ENCODE assay signal across 23 cellular contexts in genomic region chr2:84388921-84389490, GRCh38.
"Had no signal": no experiment of that assay in that cellular context is flagged by ENCODE, and none has a peak within 500 bp of the region (broad histone marks: within the 10 kb centered on the region; RNA-seq: fewer than 3 reads in every experiment).

No MANE protein-coding gene starts in this region.

- H3K9me3 ChIP-seq: esophagus squamous epithelium, lower lobe of right lung, neutrophil, prostate gland, right atrium auricular region, suprapubic skin, transverse colon, vagina had no signal

- H3K79me2 ChIP-seq: parathyroid adenoma had no signal

- H2AFZ ChIP-seq: parathyroid adenoma had no signal

- H3K4me3 Mint-ChIP-seq: effector memory CD8-positive, alpha-beta T cell; naive thymus-derived CD8-positive, alpha-beta T cell; nephron progenitor cell; stimulated activated naive CD8-positive, alpha-beta T cell treated with anti-CD3 and anti-CD28 coated beads, Interleukin-15, amount 100 ng/mL, for 72 hours had no signal

- H3K9ac ChIP-seq: parathyroid adenoma had no signal

- ATAC-seq: effector memory CD8-positive, alpha-beta T cell; left ventricle myocardium superior; lower lobe of right lung; naive thymus-derived CD8-positive, alpha-beta T cell had no signal

- H3K27ac ChIP-seq: esophagus squamous epithelium, lower lobe of right lung, neutrophil, parathyroid adenoma, prostate gland, right atrium auricular region, sigmoid colon, suprapubic skin, transverse colon, vagina had no signal

- H3K4me1 ChIP-seq: esophagus squamous epithelium, lower lobe of right lung, prostate gland, right atrium auricular region, sigmoid colon, transverse colon, vagina had no signal

- H3K27ac Mint-ChIP-seq: effector memory CD8-positive, alpha-beta T cell; naive thymus-derived CD8-positive, alpha-beta T cell; nephron progenitor cell; stimulated activated naive CD8-positive, alpha-beta T cell treated with anti-CD3 and anti-CD28 coated beads, Interleukin-15, amount 100 ng/mL, for 72 hours had no signal

- H3K36me3 ChIP-seq: esophagus squamous epithelium, lower lobe of right lung, neutrophil, prostate gland, right atrium auricular region, sigmoid colon, suprapubic skin, transverse colon, vagina had no signal

- H3K4me1 Mint-ChIP-seq: stimulated activated naive CD8-positive, alpha-beta T cell treated with anti-CD3 and anti-CD28 coated beads, Interleukin-15, amount 100 ng/mL, for 72 hours had no signal

- FAIRE-seq: endometrium, keratinocyte had no signal

- H3K4me3 ChIP-seq: esophagus squamous epithelium, lower lobe of right lung, prostate gland, right atrium auricular region, sigmoid colon, suprapubic skin, transverse colon, vagina had no signal

- H3K27me3 ChIP-seq: right atrium auricular region, sigmoid colon, transverse colon, vagina had no signal

- DNase-seq: cortex of kidney; effector memory CD8-positive, alpha-beta T cell; erythroblast; esophagus squamous epithelium; foreskin melanocyte; hypothalamus; left ventricle myocardium superior; lower lobe of right lung; naive thymus-derived CD8-positive, alpha-beta T cell; nephron progenitor cell; sigmoid colon; stimulated activated CD4-positive, alpha-beta T cell treated with anti-CD3 and anti-CD28 coated beads, Interleukin-4, amount 100 ng/mL, for 4 hours; stimulated activated naive CD4-positive, alpha-beta T cell; stimulated activated naive CD8-positive, alpha-beta T cell treated with anti-CD3 and anti-CD28 coated beads, Interleukin-15, amount 100 ng/mL, for 72 hours; transverse colon had no signal
